In genomic region chr18:77151791-77152517, GRCh38 we compare ENCODE assay signal across 29 cellular contexts. TPM values are rescaled to one million over a fixed set of nuclear protein-coding genes. Genes with fewer than 3 reads are reported as not detected.
DNase-seq lines count a peak whose midpoint lies in the region; ATAC-seq and TF ChIP-seq lines count a peak whose summit lies in the region.
"Had no signal": no experiment of that assay in that cellular context is flagged by ENCODE, and none has a peak within 500 bp of the region (broad histone marks: within the 10 kb centered on the region; RNA-seq: fewer than 3 reads in every experiment).

No MANE protein-coding gene starts in this region.

- ATAC-seq in activated CD8-positive, alpha-beta memory T cell treated with anti-CD3 and anti-CD28 coated beads, Interleukin-2, amount 10 ng/mL, durations not matched to agents 7 days and 5 days: no peak
- no peak for ATAC-seq in GM21717 (IDR thresholded peaks at IDR 0.05; ENCODE audit: unreplicated experiment)
- ATAC-seq: activated CD4-positive, CD25-positive, alpha-beta regulatory T cell treated with anti-CD3 and anti-CD28 coated beads, Interleukin-2, amount 50 U/mL, for 24 hours; body of pancreas; right lobe of liver had no signal

- DNase-seq in activated CD8-positive, alpha-beta memory T cell treated with anti-CD3 and anti-CD28 coated beads for 24 hours: peak; percentile 33
- no peak for DNase-seq in activated CD8-positive, alpha-beta memory T cell treated with anti-CD3 and anti-CD28 coated beads, Interleukin-2, amount 10 ng/mL, durations not matched to agents 7 days and 5 days
- peak; percentile 92 for DNase-seq in Karpas-422
- peak; percentile 71 for DNase-seq in germinal center (ENCODE audit: low spot score)
- DNase-seq in substantia nigra (lab: John Stamatoyannopoulos, UW): no peak
- DNase-seq in activated T-cell treated with anti-CD3 and anti-CD28 coated beads, Interleukin-2, amount 50 U/mL, for 1 hour: no peak
- no peak for DNase-seq in sigmoid colon
- DNase-seq: activated CD4-positive, alpha-beta memory T cell treated with anti-CD3 and anti-CD28 coated beads for 36 hours; activated CD8-positive, alpha-beta memory T cell treated with anti-CD3 and anti-CD28 coated beads, Interleukin-2, amount 50 U/mL, for 48 hours; activated naive CD4-positive, alpha-beta T cell treated with anti-CD3 and anti-CD28 coated beads for 36 hours; body of pancreas; endodermal cell; GDM1; left ventricle myocardium inferior; NCI-H1436 treated with DMSO at 0.1 percent for 48 hours; NCI-H446; NCI-H82; right lobe of liver; stimulated activated CD4-positive, alpha-beta T cell treated with anti-CD3 and anti-CD28 coated beads, Interleukin-4, amount 100 ng/mL, for 1 hour had no signal

- no peaks in the 10 kb centered on the region for H3K9me3 Mint-ChIP-seq in activated CD8-positive, alpha-beta memory T cell treated with anti-CD3 and anti-CD28 coated beads, Interleukin-2, amount 10 ng/mL, durations not matched to agents 7 days and 5 days (ENCODE audit: low read depth)
- H3K9me3 Mint-ChIP-seq: activated CD4-positive, alpha-beta memory T cell treated with anti-CD3 and anti-CD28 coated beads for 36 hours; activated naive CD4-positive, alpha-beta T cell treated with anti-CD3 and anti-CD28 coated beads for 36 hours; central memory CD8-positive, alpha-beta T cell; T-helper 1 cell treated with Interleukin-12 subunit alpha and Interleukin-12 subunit beta and Interleukin-4 antibody, amounts not matched to agents 30 μg/mL and 1 μg/mL, for 36 hours; type B pancreatic cell had no signal

- H3K36me3 Mint-ChIP-seq in activated CD8-positive, alpha-beta memory T cell treated with anti-CD3 and anti-CD28 coated beads, Interleukin-2, amount 10 ng/mL, durations not matched to agents 7 days and 5 days: no peaks in the 10 kb centered on the region
- H3K36me3 Mint-ChIP-seq: activated CD4-positive, alpha-beta memory T cell treated with anti-CD3 and anti-CD28 coated beads for 36 hours; CD14-positive monocyte; type B pancreatic cell had no signal

- no peak overlapping the region for H3K27ac Mint-ChIP-seq in activated CD8-positive, alpha-beta memory T cell treated with anti-CD3 and anti-CD28 coated beads, Interleukin-2, amount 10 ng/mL, durations not matched to agents 7 days and 5 days
- H3K27ac Mint-ChIP-seq: activated naive CD4-positive, alpha-beta T cell treated with anti-CD3 and anti-CD28 coated beads for 36 hours; dendritic cell treated with granulocyte-macrophage colony-stimulating factor and Interleukin-4, amounts not matched to agents 40 ng/mL and 50 ng/mL, for 4 days; endodermal cell; type B pancreatic cell had no signal

- no peak for TF ChIP-seq EP300 in sigmoid colon (IDR thresholded peaks at IDR 0.05)

- H3K4me1 Mint-ChIP-seq in activated CD8-positive, alpha-beta memory T cell treated with anti-CD3 and anti-CD28 coated beads, Interleukin-2, amount 10 ng/mL, durations not matched to agents 7 days and 5 days: peaks cover 20% of the 10 kb centered on the region
- H3K4me1 Mint-ChIP-seq: endodermal cell had no signal

- no peak for TF ChIP-seq POLR2A in sigmoid colon (IDR thresholded peaks at IDR 0.05)

- peak overlapping the region; percentile 91 for H3K27ac ChIP-seq in Karpas-422 (ENCODE audit: low read length)
- no peak overlapping the region for H3K27ac ChIP-seq in substantia nigra (ENCODE audit: low read depth, low read length, poor library complexity, severe bottlenecking)
- H3K27ac ChIP-seq in sigmoid colon: no peak overlapping the region
- H3K27ac ChIP-seq: adrenal gland, body of pancreas, left ventricle myocardium inferior, neutrophil, right lobe of liver had no signal

- peak overlapping the region; percentile 74 for H3K4me2 ChIP-seq in Karpas-422 (ENCODE audit: low read depth, low read length, poor library complexity, severe bottlenecking)

- peak overlapping the region; percentile 38 for H3K9ac ChIP-seq in Karpas-422 (ENCODE audit: low read length)

- no peaks in the 10 kb centered on the region for H3K36me3 ChIP-seq in Karpas-422 (ENCODE audit: insufficient read depth, low read length)
- no peaks in the 10 kb centered on the region for H3K36me3 ChIP-seq in sigmoid colon
- H3K36me3 ChIP-seq: adrenal gland, left ventricle myocardium inferior, neutrophil, right lobe of liver had no signal

- peaks cover 4% of the 10 kb centered on the region for H3K27me3 Mint-ChIP-seq in activated CD8-positive, alpha-beta memory T cell treated with anti-CD3 and anti-CD28 coated beads, Interleukin-2, amount 10 ng/mL, durations not matched to agents 7 days and 5 days
- H3K27me3 Mint-ChIP-seq: activated CD4-positive, alpha-beta memory T cell treated with anti-CD3 and anti-CD28 coated beads for 36 hours; central memory CD8-positive, alpha-beta T cell; dendritic cell treated with granulocyte-macrophage colony-stimulating factor and Interleukin-4, amounts not matched to agents 40 ng/mL and 50 ng/mL, for 4 days had no signal

- peak overlapping the region; percentile 76; the same call in 1 of the 2 replicates for H2AFZ ChIP-seq in Karpas-422 (ENCODE audit: low read length)

- WGBS in sigmoid colon, 2 donors: 87 to 92% methylated on average over 22 of the region's 22 CpGs

- H3K4me1 ChIP-seq in Karpas-422 (ENCODE audit: low read length) (peaks cover 60% of the 10 kb centered on the region), sigmoid colon (no peaks in the 10 kb centered on the region)
- H3K4me1 ChIP-seq: body of pancreas, left ventricle myocardium inferior, right lobe of liver had no signal

- H3K9me3 ChIP-seq in Karpas-422 (ENCODE audit: low read length): no peaks in the 10 kb centered on the region
- H3K9me3 ChIP-seq in sigmoid colon: no peaks in the 10 kb centered on the region
- H3K9me3 ChIP-seq: adrenal gland, body of pancreas, left ventricle myocardium inferior, neutrophil, right lobe of liver had no signal

- H3K4me3 Mint-ChIP-seq in activated CD8-positive, alpha-beta memory T cell treated with anti-CD3 and anti-CD28 coated beads, Interleukin-2, amount 10 ng/mL, durations not matched to agents 7 days and 5 days: no peak overlapping the region
- H3K4me3 Mint-ChIP-seq: activated CD4-positive, alpha-beta memory T cell treated with anti-CD3 and anti-CD28 coated beads for 36 hours; activated naive CD4-positive, alpha-beta T cell treated with anti-CD3 and anti-CD28 coated beads for 36 hours; CD14-positive monocyte; central memory CD8-positive, alpha-beta T cell; dendritic cell treated with granulocyte-macrophage colony-stimulating factor and Interleukin-4, amounts not matched to agents 40 ng/mL and 50 ng/mL, for 4 days; endodermal cell; T-helper 1 cell treated with Interleukin-12 subunit alpha and Interleukin-12 subunit beta and Interleukin-4 antibody, amounts not matched to agents 30 μg/mL and 1 μg/mL, for 36 hours; type B pancreatic cell had no signal

- H3K4me3 ChIP-seq in Karpas-422 (ENCODE audit: low read length): peak overlapping the region; percentile 55
- no peak overlapping the region for H3K4me3 ChIP-seq in sigmoid colon
- H3K4me3 ChIP-seq: adrenal gland, body of pancreas, left ventricle myocardium inferior, right lobe of liver had no signal

- no peaks in the 10 kb centered on the region for H3K79me2 ChIP-seq in Karpas-422 (ENCODE audit: low read length)

- H3K9me2 ChIP-seq in Karpas-422 (replicated peaks; ENCODE audit: insufficient read depth, low read length): no peaks in the 10 kb centered on the region

- no peaks in the 10 kb centered on the region for H4K20me1 ChIP-seq in Karpas-422 (ENCODE audit: insufficient read depth, low read depth, low read length)

- H3K27me3 ChIP-seq in Karpas-422 (ENCODE audit: low read length): no peaks in the 10 kb centered on the region
- no peaks in the 10 kb centered on the region for H3K27me3 ChIP-seq in sigmoid colon
- H3K27me3 ChIP-seq: adrenal gland, body of pancreas, neutrophil, right lobe of liver had no signal

- CTCF ChIA-PET in activated CD8-positive, alpha-beta memory T cell treated with anti-CD3 and anti-CD28 coated beads, Interleukin-2, amount 10 ng/mL, durations not matched to agents 7 days and 5 days (lab: Charles Lee): interaction anchor here (1.3 to 1.4 kb wide), 2 partner anchors 20 to 85 kb away, joined by 3 to 4 read pairs; partner anchors contain the start of gene MBP

- intact Hi-C loops in sigmoid colon (cut with DNase I): loop anchor here (5.0 kb wide), 1 partner anchor 45 kb away; no protein-coding TSS in a partner anchor

- no peak for TF ChIP-seq CTCF in sigmoid colon (IDR thresholded peaks at IDR 0.05)

RNA-seq across cellular contexts. Expression of gene MBP, which starts 19.4 kb away (rescaled TPM):
- total RNA-seq in activated CD8-positive, alpha-beta memory T cell treated with anti-CD3 and anti-CD28 coated beads, Interleukin-2, amount 10 ng/mL, durations not matched to agents 7 days and 5 days: 100 to 1,000 TPM in 1 of 2 experiments, 10 to 100 TPM in 1; 94.7 to 101 TPM
- total RNA-seq in Karpas-422 (2014; rRNA removed; shearing (Covaris generic); ENCODE audit: low replicate concordance): 58.3 and 67.8 TPM in 2 replicates
- total RNA-seq in sigmoid colon: 10 to 100 TPM; 24.0 to 30.7 (median 27.4) TPM
- 10 to 100 TPM; 18.3 to 22.2 (median 20.6) TPM for polyA plus RNA-seq in sigmoid colon
- total RNA-seq: A172 had no signal

Comparison
In these comparisons a context has a peak if more than half of its experiments do, and no peak if none do; other contexts are left out.
1. DNase-seq: peak in activated CD8-positive, alpha-beta memory T cell treated with anti-CD3 and anti-CD28 coated beads for 24 hours (single experiment), Karpas-422 (single experiment) and germinal center (single experiment); none in activated CD8-positive, alpha-beta memory T cell treated with anti-CD3 and anti-CD28 coated beads, Interleukin-2, amount 10 ng/mL, durations not matched to agents 7 days and 5 days (single experiment), substantia nigra (0 of 49), activated T-cell treated with anti-CD3 and anti-CD28 coated beads, Interleukin-2, amount 50 U/mL, for 1 hour (single experiment) and sigmoid colon (single experiment).